ENCODE assay signal across 22 cellular contexts in genomic region chr1:70286453-70286852, GRCh38.
"Had no signal": no experiment of that assay in that cellular context is flagged by ENCODE, and none has a peak within 500 bp of the region (broad histone marks: within the 10 kb centered on the region; RNA-seq: fewer than 3 reads in every experiment).

No MANE protein-coding gene starts in this region.

- ATAC-seq: effector memory CD8-positive, alpha-beta T cell; foreskin keratinocyte; gastroesophageal sphincter; heart left ventricle; left cardiac atrium; left lung; left ventricle myocardium superior; lower lobe of right lung; mucosa of descending colon had no signal

- H3K4me2 ChIP-seq: hepatocyte had no signal

- H3K4me1 Mint-ChIP-seq: immature natural killer cell, mesothelial cell of epicardium, naive B cell had no signal

- H3K4me3 Mint-ChIP-seq: dendritic cell treated with granulocyte-macrophage colony-stimulating factor and Interleukin-4, amounts not matched to agents 40 ng/mL and 50 ng/mL, for 4 days; effector memory CD8-positive, alpha-beta T cell; immature natural killer cell; mesothelial cell of epicardium; naive B cell had no signal

- H3K36me3 ChIP-seq: colonic mucosa had no signal

- H3K4me1 ChIP-seq: colonic mucosa, esophagus muscularis mucosa, gastroesophageal sphincter, heart left ventricle, left lung, lower lobe of right lung had no signal

- H3K27me3 Mint-ChIP-seq: dendritic cell treated with granulocyte-macrophage colony-stimulating factor and Interleukin-4, amounts not matched to agents 40 ng/mL and 50 ng/mL, for 4 days; effector memory CD8-positive, alpha-beta T cell; naive B cell had no signal

- DNase-seq: colonic mucosa; cortex of kidney; effector CD8-positive, alpha-beta T cell; effector memory CD8-positive, alpha-beta T cell; foreskin keratinocyte; heart left ventricle; hypothalamus; immature natural killer cell; left cardiac atrium; left lung; left ventricle myocardium superior; lower lobe of right lung; mesenchymal stem cell; mucosa of descending colon; naive B cell had no signal

- H3K9me3 ChIP-seq: colonic mucosa, esophagus muscularis mucosa, gastroesophageal sphincter, heart left ventricle, left lung, lower lobe of right lung, mucosa of descending colon had no signal

- H2AFZ ChIP-seq: hepatocyte had no signal

- H3K27ac ChIP-seq: colonic mucosa, esophagus muscularis mucosa, foreskin keratinocyte, gastroesophageal sphincter, heart left ventricle, hepatocyte, left lung, lower lobe of right lung had no signal

- H3K9me3 Mint-ChIP-seq: dendritic cell treated with granulocyte-macrophage colony-stimulating factor and Interleukin-4, amounts not matched to agents 40 ng/mL and 50 ng/mL, for 4 days; effector memory CD8-positive, alpha-beta T cell; immature natural killer cell; mesothelial cell of epicardium; naive B cell had no signal

- FAIRE-seq: endothelial cell of umbilical vein, keratinocyte had no signal

- H3K27me3 ChIP-seq: colonic mucosa, esophagus muscularis mucosa, foreskin keratinocyte, gastroesophageal sphincter, heart left ventricle, hepatocyte, left lung had no signal

- H3K27ac Mint-ChIP-seq: dendritic cell treated with granulocyte-macrophage colony-stimulating factor and Interleukin-4, amounts not matched to agents 40 ng/mL and 50 ng/mL, for 4 days; effector memory CD8-positive, alpha-beta T cell; immature natural killer cell; mesothelial cell of epicardium had no signal

- H3K4me3 ChIP-seq: colonic mucosa, esophagus muscularis mucosa, gastroesophageal sphincter, heart left ventricle, hepatocyte, left lung, lower lobe of right lung, mucosa of descending colon had no signal
